ENCODE assay signal across 12 cellular contexts in the genomic region with DNA sequence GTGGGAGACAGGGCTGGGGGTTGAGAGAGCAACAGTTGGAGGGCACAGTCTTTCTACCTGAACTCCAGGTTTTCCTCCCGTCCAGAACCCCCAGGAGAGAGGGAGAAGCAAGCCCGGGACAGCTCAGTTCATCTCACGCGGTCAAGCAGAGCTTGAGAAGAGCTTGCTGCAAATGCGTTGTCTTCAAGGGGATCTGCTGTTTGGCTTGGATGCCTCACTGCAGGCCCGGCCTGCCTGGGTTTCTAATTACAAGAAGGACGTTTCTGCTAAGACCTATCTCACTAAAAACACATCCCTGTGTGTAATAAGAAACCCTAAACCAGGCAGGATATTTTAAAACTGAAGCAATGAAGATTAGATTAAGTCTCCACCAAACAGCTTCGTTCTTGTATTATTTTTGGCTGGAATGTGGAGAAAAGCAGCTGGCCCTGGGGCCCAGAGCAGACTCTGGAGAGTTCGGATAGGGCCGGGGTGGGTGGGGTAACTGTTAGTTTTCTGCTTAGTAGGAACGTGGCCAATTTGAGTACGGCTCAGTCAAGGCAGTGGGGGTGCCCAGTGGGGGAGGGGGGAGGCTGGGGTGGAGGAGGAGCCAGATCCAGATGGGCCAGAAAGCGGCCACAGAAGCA. TPM values are rescaled to one million over a fixed set of nuclear protein-coding genes. Genes with fewer than 3 reads are reported as not detected.
A peak's percentile ranks its signal among the peaks of the same experiment; 100 is the strongest.
DNase-seq lines count a peak whose midpoint lies in the region; ATAC-seq and TF ChIP-seq lines count a peak whose summit lies in the region.
"Had no signal": no experiment of that assay in that cellular context is flagged by ENCODE, and none has a peak within 500 bp of the region (broad histone marks: within the 10 kb centered on the region; RNA-seq: fewer than 3 reads in every experiment).

No MANE protein-coding gene starts in this region.

- no peak overlapping the region for H3K27ac Mint-ChIP-seq in activated CD8-positive, alpha-beta memory T cell treated with anti-CD3 and anti-CD28 coated beads, Interleukin-2, amount 10 ng/mL, durations not matched to agents 7 days and 5 days
- H3K27ac Mint-ChIP-seq: CD4-positive, alpha-beta T cell had no signal

- H3K27me3 Mint-ChIP-seq in activated CD8-positive, alpha-beta memory T cell treated with anti-CD3 and anti-CD28 coated beads, Interleukin-2, amount 10 ng/mL, durations not matched to agents 7 days and 5 days = peaks cover 67% of the 10 kb centered on the region

- H3K4me3 ChIP-seq in HEK293 (ENCODE audit: low read depth, low read length) = no peak overlapping the region
- peak overlapping the region; percentile 30 for H3K4me3 ChIP-seq in choroid plexus epithelial cell (ENCODE audit: low read depth, low read length)
- H3K4me3 ChIP-seq in iPS-20b (ENCODE audit: low read length) = peak overlapping the region; percentile 12; the same call in 1 of the 2 replicates
- H3K4me3 ChIP-seq in skeletal muscle cell (ENCODE audit: low read depth, low read length) = peak overlapping the region; percentile 17
- H3K4me3 ChIP-seq: GM12878 had no signal

- H3K27me3 ChIP-seq in iPS-20b (ENCODE audit: insufficient read depth, low read length) = peaks cover 58% of the 10 kb centered on the region

- no peaks in the 10 kb centered on the region for H3K9me3 Mint-ChIP-seq in activated CD8-positive, alpha-beta memory T cell treated with anti-CD3 and anti-CD28 coated beads, Interleukin-2, amount 10 ng/mL, durations not matched to agents 7 days and 5 days (ENCODE audit: low read depth)
- H3K9me3 Mint-ChIP-seq: CD4-positive, alpha-beta T cell had no signal

- no peak overlapping the region for H3K4me3 Mint-ChIP-seq in activated CD8-positive, alpha-beta memory T cell treated with anti-CD3 and anti-CD28 coated beads, Interleukin-2, amount 10 ng/mL, durations not matched to agents 7 days and 5 days
- H3K4me3 Mint-ChIP-seq: CD4-positive, alpha-beta T cell had no signal

- H3K9ac ChIP-seq in iPS-20b (ENCODE audit: low read depth, low read length) = peak overlapping the region; percentile 40; the same call in 1 of the 2 replicates

- POLR2A ChIA-PET in HEK293 (lab: Yijun Ruan, JAX) = no interaction called here

- H3K27ac ChIP-seq in HEK293 (ENCODE audit: extremely low read depth, low read depth, low read length) (peak overlapping the region; percentile 87), iPS-20b (ENCODE audit: low read length) (no peak overlapping the region)

- H3K9me3 ChIP-seq in HEK293 (ENCODE audit: control insufficient read depth, insufficient read depth, low read depth, low read length) (no peaks in the 10 kb centered on the region), iPS-20b (ENCODE audit: insufficient read depth, low read depth, low read length) (no peaks in the 10 kb centered on the region)

- peak; percentile 98 for DNase-seq in choroid plexus epithelial cell (ENCODE audit: low read depth)
- peak; percentile 85 for DNase-seq in skeletal muscle cell (ENCODE audit: low read depth)
- DNase-seq in stimulated activated CD4-positive, alpha-beta T cell treated with anti-CD3 and anti-CD28 coated beads, Interleukin-1b, Interleukin-23, amount 100 ng/mL, for 48 hours = no peak
- no peak for DNase-seq in kidney glomerular epithelial cell (lab: John Stamatoyannopoulos, UW)
- DNase-seq in activated CD8-positive, alpha-beta memory T cell treated with anti-CD3 and anti-CD28 coated beads, Interleukin-2, amount 10 ng/mL, durations not matched to agents 7 days and 5 days = no peak
- DNase-seq: CD4-positive, alpha-beta T cell; small intestine; stimulated activated naive CD4-positive, alpha-beta T cell had no signal

- no peak for ATAC-seq in HG02938 (IDR thresholded peaks at IDR 0.05; ENCODE audit: unreplicated experiment)
- ATAC-seq in activated CD8-positive, alpha-beta memory T cell treated with anti-CD3 and anti-CD28 coated beads, Interleukin-2, amount 10 ng/mL, durations not matched to agents 7 days and 5 days = no peak
- ATAC-seq: GM12878 had no signal

- TF ChIP-seq CTCF in HEK293 (tag by site-specific recombination; IDR thresholded peaks at IDR 0.05) = no peak
- no peak for TF ChIP-seq CTCF in choroid plexus epithelial cell (conservative IDR thresholded peaks at IDR 0.05; ENCODE audit: low read depth, low read length)

- H3K4me1 ChIP-seq in HEK293 (ENCODE audit: control insufficient read depth, insufficient read depth, low read length) (peaks cover 19% of the 10 kb centered on the region), iPS-20b (ENCODE audit: insufficient read depth, low read length) (peaks cover 37% of the 10 kb centered on the region; the same call in 1 of the 2 replicates)

- no peaks in the 10 kb centered on the region for H3K36me3 Mint-ChIP-seq in activated CD8-positive, alpha-beta memory T cell treated with anti-CD3 and anti-CD28 coated beads, Interleukin-2, amount 10 ng/mL, durations not matched to agents 7 days and 5 days

- peaks cover 14% of the 10 kb centered on the region for H3K4me1 Mint-ChIP-seq in activated CD8-positive, alpha-beta memory T cell treated with anti-CD3 and anti-CD28 coated beads, Interleukin-2, amount 10 ng/mL, durations not matched to agents 7 days and 5 days

- H3K36me3 ChIP-seq in HEK293 (ENCODE audit: control insufficient read depth in 2 of 2, insufficient read depth in 1 of 2, low read length in 2 of 2) (no peaks in the 10 kb centered on the region), iPS-20b (ENCODE audit: insufficient read depth, low read depth, low read length) (no peaks in the 10 kb centered on the region)

- CTCF ChIA-PET in HEK293 (lab: Yijun Ruan, JAX) = interaction anchor here (0.7 to 2.5 kb wide), 4 partner anchors 11 to 29 kb away, joined by 3 to 12 read pairs (median 3); no protein-coding TSS in a partner anchor
- CTCF ChIA-PET in activated CD8-positive, alpha-beta memory T cell treated with anti-CD3 and anti-CD28 coated beads, Interleukin-2, amount 10 ng/mL, durations not matched to agents 7 days and 5 days (lab: Charles Lee) = no interaction called here

TF ChIP-seq in HEK293, 187 proteins besides CTCF, POLR2A, EP300 and RAD21 (continues in another document):
- TF ChIP-seq, protein P1, sequence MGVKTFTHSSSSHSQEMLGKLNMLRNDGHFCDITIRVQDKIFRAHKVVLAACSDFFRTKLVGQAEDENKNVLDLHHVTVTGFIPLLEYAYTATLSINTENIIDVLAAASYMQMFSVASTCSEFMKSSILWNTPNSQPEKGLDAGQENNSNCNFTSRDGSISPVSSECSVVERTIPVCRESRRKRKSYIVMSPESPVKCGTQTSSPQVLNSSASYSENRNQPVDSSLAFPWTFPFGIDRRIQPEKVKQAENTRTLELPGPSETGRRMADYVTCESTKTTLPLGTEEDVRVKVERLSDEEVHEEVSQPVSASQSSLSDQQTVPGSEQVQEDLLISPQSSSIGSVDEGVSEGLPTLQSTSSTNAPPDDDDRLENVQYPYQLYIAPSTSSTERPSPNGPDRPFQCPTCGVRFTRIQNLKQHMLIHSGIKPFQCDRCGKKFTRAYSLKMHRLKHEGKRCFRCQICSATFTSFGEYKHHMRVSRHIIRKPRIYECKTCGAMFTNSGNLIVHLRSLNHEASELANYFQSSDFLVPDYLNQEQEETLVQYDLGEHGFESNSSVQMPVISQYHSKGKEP (tag by site-specific recombination; IDR thresholded peaks at IDR 0.05) = peak; percentile 81
- TF ChIP-seq ZNF362 (tag by site-specific recombination; IDR thresholded peaks at IDR 0.05) (no peak), ZBTB26 (tag by site-specific recombination; optimal IDR thresholded peaks at IDR 0.05) (no peak), BCL6B (tag by site-specific recombination; IDR thresholded peaks at IDR 0.05) (no peak), ZNF138 (tag by site-specific recombination; IDR thresholded peaks at IDR 0.05; ENCODE audit: borderline replicate concordance) (no peak), ZNF658 (tag by site-specific recombination; IDR thresholded peaks at IDR 0.05) (no peak), ZNF585B (tag by site-specific recombination; IDR thresholded peaks at IDR 0.05) (no peak), ZNF654 (tag by site-specific recombination; IDR thresholded peaks at IDR 0.05; ENCODE audit: low read depth) (no peak), MZF1 (tag by site-specific recombination; IDR thresholded peaks at IDR 0.05; ENCODE audit: borderline replicate concordance) (peak; percentile 80; the same call in 1 of the 2 replicates)

RNA-seq across cellular contexts. Expression of gene PKNOX2, which starts 6.0 kb away (rescaled TPM):
- total RNA-seq in activated CD8-positive, alpha-beta memory T cell treated with anti-CD3 and anti-CD28 coated beads, Interleukin-2, amount 10 ng/mL, durations not matched to agents 7 days and 5 days = not detected
- total RNA-seq: CD4-positive, alpha-beta T cell; GM12878 had no signal

RNA-seq across cellular contexts. Expression of gene TMEM218, which starts 59.1 kb away (rescaled TPM):
- total RNA-seq in activated CD8-positive, alpha-beta memory T cell treated with anti-CD3 and anti-CD28 coated beads, Interleukin-2, amount 10 ng/mL, durations not matched to agents 7 days and 5 days = 10 to 100 TPM; 14.1 to 16.1 TPM

Comparison
In these comparisons a context has a peak if more than half of its experiments do, and no peak if none do; other contexts are left out.
1. DNase-seq: peak in choroid plexus epithelial cell (single experiment) and skeletal muscle cell (single experiment); none in stimulated activated CD4-positive, alpha-beta T cell treated with anti-CD3 and anti-CD28 coated beads, Interleukin-1b, Interleukin-23, amount 100 ng/mL, for 48 hours (single experiment), kidney glomerular epithelial cell (single experiment) and activated CD8-positive, alpha-beta memory T cell treated with anti-CD3 and anti-CD28 coated beads, Interleukin-2, amount 10 ng/mL, durations not matched to agents 7 days and 5 days (single experiment).